Comparison of ENCODE assay signal across 9 cellular contexts in the genomic region with DNA sequence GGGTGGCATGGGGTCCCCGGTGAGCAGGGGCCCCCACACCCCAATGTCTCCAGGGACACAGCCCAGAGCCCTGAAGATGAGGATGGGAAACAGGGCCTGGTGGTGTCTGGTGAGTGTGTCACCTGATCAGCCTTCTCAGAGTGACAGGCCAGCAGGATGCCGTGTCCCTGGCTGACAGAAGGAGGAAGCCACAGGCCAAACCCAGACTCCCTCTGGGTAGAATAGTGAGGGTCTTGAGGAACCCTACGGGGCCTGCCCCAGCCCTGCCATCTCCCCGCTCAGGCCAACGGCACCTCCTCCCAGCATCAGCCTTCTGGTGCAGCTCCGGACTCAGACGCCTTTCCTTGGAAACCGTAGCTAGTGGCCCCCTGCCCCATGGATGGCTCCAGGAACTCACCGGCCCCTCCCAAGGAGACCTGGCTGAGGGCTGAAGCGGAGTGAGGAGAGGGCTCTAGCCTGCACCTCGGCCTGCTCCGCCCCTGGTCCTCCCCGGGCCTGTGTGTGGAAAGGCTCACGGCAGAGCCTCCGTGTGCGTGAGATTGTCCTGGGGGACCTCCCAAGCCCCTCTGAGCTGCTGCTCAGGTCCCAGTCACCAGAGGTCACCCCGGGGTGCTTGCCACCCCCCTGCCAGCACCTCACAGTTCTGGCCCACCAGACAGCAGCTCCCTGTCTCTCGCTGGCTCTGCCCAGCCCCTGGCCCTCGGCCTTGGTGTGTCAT. TPM values are rescaled to one million over a fixed set of nuclear protein-coding genes. Genes with fewer than 3 reads are reported as not detected.
DNase-seq lines count a peak whose midpoint lies in the region; ATAC-seq and TF ChIP-seq lines count a peak whose summit lies in the region.
"Had no signal": no experiment of that assay in that cellular context is flagged by ENCODE, and none has a peak within 500 bp of the region (broad histone marks: within the 10 kb centered on the region; RNA-seq: fewer than 3 reads in every experiment).

No MANE protein-coding gene starts in this region.

- no peak overlapping the region for H2AK5ac ChIP-seq in mesendoderm (ENCODE audit: low read length)

- no peak overlapping the region for H3K23ac ChIP-seq in mesendoderm (ENCODE audit: low read length)

- H2BK15ac ChIP-seq in mesendoderm (replicated peaks; ENCODE audit: low read depth), result no peak overlapping the region

- peak overlapping the region; percentile 72 for H3K27ac Mint-ChIP-seq in activated naive CD8-positive, alpha-beta T cell treated with anti-CD3 and anti-CD28 coated beads, Interleukin-2, amount 10 ng/mL, durations not matched to agents 7 days and 5 days

- H3K27ac ChIP-seq in breast epithelium (peak overlapping the region; percentile 82 to 98), mammary epithelial cell (ENCODE audit: insufficient read depth, low read depth, low read length) (no peak overlapping the region), mesendoderm (ENCODE audit: low read depth, low read length) (no peak overlapping the region), aorta (ENCODE audit: low read depth in 1 of 2, low read length in 2 of 2) (no peak overlapping the region)

- intact Hi-C loops in breast epithelium (cut with DNase I; ENCODE audit: low total_unique reads), result no loop called here
- intact Hi-C loops in mammary epithelial cell (cut with micrococcal nuclease), result no loop called here
- intact Hi-C loops in aorta (cut with DNase I), result no loop called here

- peaks cover 50 to 67% of the 10 kb centered on the region in 2 donors for H3K4me1 ChIP-seq in breast epithelium
- H3K4me1 ChIP-seq in mammary epithelial cell (ENCODE audit: insufficient read depth, low read length), result peaks cover 50% of the 10 kb centered on the region
- H3K4me1 ChIP-seq in mesendoderm (ENCODE audit: control insufficient read depth, low read depth, low read length), result no peaks in the 10 kb centered on the region
- H3K4me1 ChIP-seq in aorta (ENCODE audit: control insufficient read depth in 1 of 2, insufficient read depth in 2 of 2, low read length in 2 of 2), result no peaks in the 10 kb centered on the region

- H3K4me3 ChIP-seq in breast epithelium, result peak overlapping the region in 1 of 3 donors; percentile 55
- no peak overlapping the region for H3K4me3 ChIP-seq in mammary epithelial cell (replicated peaks in 1 of 3; ENCODE audit: insufficient read depth in 1 of 3, low read depth in 2 of 3, low read length in 3 of 3)
- H3K4me3 ChIP-seq in mesendoderm (ENCODE audit: low read length), result no peak overlapping the region
- H3K4me3 ChIP-seq in aorta (ENCODE audit: low read length in 2 of 2), result no peak overlapping the region

- CTCF ChIA-PET in mammary epithelial cell (lab: Charles Lee; ENCODE audit: low non-redundant PET), result no interaction called here

- 81% methylated on average over 7 of the region's 19 CpGs for WGBS in mammary epithelial cell (ENCODE audit: low coverage, missing lambda C conversion rate)
- no CpG with 5 or more reads among the region's 19 CpGs for WGBS in mesendoderm (ENCODE audit: extremely low coverage, insufficient coverage, low lambda C conversion rate)
- 87 to 90% methylated on average over 19 of the region's 19 CpGs for WGBS in aorta, 2 donors

- H3K27me3 Mint-ChIP-seq in activated naive CD8-positive, alpha-beta T cell treated with anti-CD3 and anti-CD28 coated beads, Interleukin-2, amount 10 ng/mL, durations not matched to agents 7 days and 5 days, result no peaks in the 10 kb centered on the region

- H3K4me3 Mint-ChIP-seq in activated naive CD8-positive, alpha-beta T cell treated with anti-CD3 and anti-CD28 coated beads, Interleukin-2, amount 10 ng/mL, durations not matched to agents 7 days and 5 days, result peak overlapping the region; percentile 39

- TF ChIP-seq CTCF in breast epithelium (IDR thresholded peaks at IDR 0.05) (peak in 1 of 3 donors; percentile 10), mammary epithelial cell (conservative IDR thresholded peaks at IDR 0.05 in 1 of 2, IDR thresholded peaks at IDR 0.05 in 1 of 2; ENCODE audit: extremely low read depth in 1 of 2, insufficient read depth in 1 of 2, low read depth in 1 of 2, low read length in 2 of 2) (no peak)

- no peaks in the 10 kb centered on the region for H3K9me3 Mint-ChIP-seq in activated naive CD8-positive, alpha-beta T cell treated with anti-CD3 and anti-CD28 coated beads, Interleukin-2, amount 10 ng/mL, durations not matched to agents 7 days and 5 days

- in situ Hi-C loops in mammary epithelial cell (cut with MboI; ENCODE audit: low sequenced_read_pairs in 2 of 2), result no loop called here

- no peak overlapping the region for H3K9ac ChIP-seq in mammary epithelial cell (ENCODE audit: insufficient read depth, low read length)
- H3K9ac ChIP-seq in mesendoderm (ENCODE audit: low read length), result no peak overlapping the region

- H3K9me3 ChIP-seq in breast epithelium, result no peaks in the 10 kb centered on the region
- H3K9me3 ChIP-seq in mammary epithelial cell (replicated peaks; ENCODE audit: insufficient read depth, low read length), result no peaks in the 10 kb centered on the region
- H3K9me3 ChIP-seq in aorta (ENCODE audit: control insufficient read depth, low read length), result no peaks in the 10 kb centered on the region

- no peak overlapping the region for H4K5ac ChIP-seq in mesendoderm (ENCODE audit: low read length)

- no peak for TF ChIP-seq POLR2A in breast epithelium (IDR thresholded peaks at IDR 0.05)

- no peak for DNase-seq in breast epithelium (ENCODE audit: low spot score in 2 of 2)
- no peak for DNase-seq in mammary epithelial cell
- DNase-seq in activated naive CD8-positive, alpha-beta T cell treated with anti-CD3 and anti-CD28 coated beads, Interleukin-2, amount 10 ng/mL, durations not matched to agents 7 days and 5 days, result no peak
- no peak for DNase-seq in mesendoderm
- peak; percentile 58 to 74 for DNase-seq in aorta
- DNase-seq in HK-2 (ENCODE audit: unreplicated experiment), result no peak
- DNase-seq in NCI-H146 (lab: John Stamatoyannopoulos, UW), result no peak
- DNase-seq: DMS79 treated with DMSO at 0.1 percent for 48 hours had no signal

- no peak overlapping the region for H2AFZ ChIP-seq in mammary epithelial cell (ENCODE audit: low read depth, low read length)

- peaks cover 3% of the 10 kb centered on the region for H4K20me1 ChIP-seq in mammary epithelial cell (ENCODE audit: insufficient read depth, low read length)

- no peak overlapping the region for H4K8ac ChIP-seq in mesendoderm (ENCODE audit: low read depth, low read length)

- no peak overlapping the region for H3K4ac ChIP-seq in mesendoderm (ENCODE audit: low read depth, low read length)

- no peak overlapping the region for H2BK120ac ChIP-seq in mesendoderm (ENCODE audit: low read depth, low read length)

- no peak overlapping the region for H3K18ac ChIP-seq in mesendoderm (ENCODE audit: low read length)

- no peaks in the 10 kb centered on the region for H3K36me3 ChIP-seq in breast epithelium
- H3K36me3 ChIP-seq in mammary epithelial cell (ENCODE audit: insufficient read depth, low read length), result no peaks in the 10 kb centered on the region
- no peaks in the 10 kb centered on the region for H3K36me3 ChIP-seq in mesendoderm (ENCODE audit: control insufficient read depth, insufficient read depth, low read length)
- no peaks in the 10 kb centered on the region for H3K36me3 ChIP-seq in aorta (ENCODE audit: control insufficient read depth in 1 of 2, insufficient read depth in 2 of 2, low read length in 1 of 2)

- no peaks in the 10 kb centered on the region for H3K79me1 ChIP-seq in mesendoderm (ENCODE audit: low read length)

- H3K4me1 Mint-ChIP-seq in activated naive CD8-positive, alpha-beta T cell treated with anti-CD3 and anti-CD28 coated beads, Interleukin-2, amount 10 ng/mL, durations not matched to agents 7 days and 5 days, result peaks cover 38% of the 10 kb centered on the region

- BruUV-seq in mammary epithelial cell (replicated peaks; lab: Mats Ljungman, UMichigan), result no TSS peak

- H3K4me2 ChIP-seq in mammary epithelial cell (ENCODE audit: insufficient read depth, low read depth, low read length) (no peak overlapping the region), mesendoderm (ENCODE audit: low read length) (no peak overlapping the region)

- H3K79me2 ChIP-seq in mammary epithelial cell (ENCODE audit: insufficient read depth, low read length) (peaks cover 74% of the 10 kb centered on the region), mesendoderm (ENCODE audit: control insufficient read depth, insufficient read depth, low read length) (no peaks in the 10 kb centered on the region)

- H3K36me3 Mint-ChIP-seq in activated naive CD8-positive, alpha-beta T cell treated with anti-CD3 and anti-CD28 coated beads, Interleukin-2, amount 10 ng/mL, durations not matched to agents 7 days and 5 days, result peaks cover 4% of the 10 kb centered on the region

- dilution Hi-C loops in mammary epithelial cell (cut with HindIII; ENCODE audit: low sequenced_read_pairs), result loop anchor here (5.0 kb wide), 4 partner anchors 38 to 102 kb away; no protein-coding TSS in a partner anchor

- no peak overlapping the region for H2BK5ac ChIP-seq in mesendoderm (ENCODE audit: low read length)

- POLR2A ChIA-PET in activated naive CD8-positive, alpha-beta T cell treated with anti-CD3 and anti-CD28 coated beads, Interleukin-2, amount 10 ng/mL, durations not matched to agents 7 days and 5 days (lab: Charles Lee), result interaction anchor here (1.1 to 4.4 kb wide), 6 partner anchors 19 to 84 kb away, joined by 3 to 22 read pairs (median 4); a partner anchor contains a TSS

- peak overlapping the region; percentile 2 for H3K56ac ChIP-seq in mesendoderm (ENCODE audit: low read length)

- H3K27me3 ChIP-seq in breast epithelium, result no peaks in the 10 kb centered on the region
- no peaks in the 10 kb centered on the region for H3K27me3 ChIP-seq in mammary epithelial cell (ENCODE audit: insufficient read depth, low read length)
- H3K27me3 ChIP-seq in mesendoderm (ENCODE audit: insufficient read depth, low read length, poor library complexity), result no peaks in the 10 kb centered on the region
- no peaks in the 10 kb centered on the region for H3K27me3 ChIP-seq in aorta (ENCODE audit: control insufficient read depth in 1 of 2, insufficient read depth in 2 of 2, low read length in 1 of 2)

- peak; percentile 54 for ATAC-seq in activated naive CD8-positive, alpha-beta T cell treated with anti-CD3 and anti-CD28 coated beads, Interleukin-2, amount 10 ng/mL, durations not matched to agents 7 days and 5 days (ENCODE audit: low read depth)
- ATAC-seq in aorta (ENCODE audit: low FRiP score) (no peak), HG03095 (IDR thresholded peaks at IDR 0.05; ENCODE audit: unreplicated experiment) (no peak)

RNA-seq across cellular contexts. Expression of a gene that starts 6.0 kb away (rescaled TPM):
- total RNA-seq in breast epithelium, result 10 to 100 TPM; 52.0 to 94.1 (median 79.3) TPM
- total RNA-seq in mammary epithelial cell, result 10 to 100 TPM; 15.2 to 19.9 TPM
- polyA plus RNA-seq in mammary epithelial cell, result 37.8 TPM
- 35.5 TPM for polyA minus RNA-seq in mammary epithelial cell
- total RNA-seq in activated naive CD8-positive, alpha-beta T cell treated with anti-CD3 and anti-CD28 coated beads, Interleukin-2, amount 10 ng/mL, durations not matched to agents 7 days and 5 days, result 100 to 1,000 TPM; 130 to 134 TPM
- 8.2 TPM for polyA plus RNA-seq in mesendoderm (2013, experiment 1 of 2)
- polyA plus RNA-seq in mesendoderm (2013, experiment 2 of 2), result 9.3 TPM
- 10 to 100 TPM; 32.7 to 61.2 TPM for total RNA-seq in aorta
- polyA plus RNA-seq in aorta, result 10 to 100 TPM; 19.4 to 20.0 TPM

RNA-seq across cellular contexts. Expression of a gene that starts 48.7 kb away (rescaled TPM):
- total RNA-seq in breast epithelium (10 to 100 TPM; 14.8 to 21.3 (median 15.0) TPM), mammary epithelial cell (1 to 10 TPM in 1 of 2 donors, under 1 TPM in 1; 0.83 to 1.7 TPM), aorta (10 to 100 TPM; 12.9 to 28.9 TPM)
- polyA plus RNA-seq in mammary epithelial cell (0.78 TPM), aorta (1 to 10 TPM; 2.8 to 5.5 TPM)
- polyA minus RNA-seq in mammary epithelial cell, result not detected
- 1 to 10 TPM; 4.0 to 4.5 TPM for total RNA-seq in activated naive CD8-positive, alpha-beta T cell treated with anti-CD3 and anti-CD28 coated beads, Interleukin-2, amount 10 ng/mL, durations not matched to agents 7 days and 5 days
- 3.3 TPM for polyA plus RNA-seq in mesendoderm (2013, experiment 1 of 2)
- 3.7 TPM for polyA plus RNA-seq in mesendoderm (2013, experiment 2 of 2)

RNA-seq across cellular contexts. Expression of a gene that starts 53.3 kb away (rescaled TPM):
- total RNA-seq in breast epithelium (under 1 TPM; 0.29 to 0.98 (median 0.32) TPM), mammary epithelial cell (1 to 10 TPM in 1 of 2 donors, under 1 TPM in 1; 0.50 to 2.6 TPM), aorta (1 to 10 TPM; 3.6 to 4.5 TPM)
- polyA plus RNA-seq in mammary epithelial cell (1.2 TPM), aorta (1 to 10 TPM; 1.5 to 3.9 TPM)
- polyA minus RNA-seq in mammary epithelial cell, result 1.3 TPM
- total RNA-seq in activated naive CD8-positive, alpha-beta T cell treated with anti-CD3 and anti-CD28 coated beads, Interleukin-2, amount 10 ng/mL, durations not matched to agents 7 days and 5 days, result 1 to 10 TPM; 1.4 to 2.3 TPM
- 1.3 TPM for polyA plus RNA-seq in mesendoderm (2013, experiment 1 of 2)
- polyA plus RNA-seq in mesendoderm (2013, experiment 2 of 2), result 1.4 TPM

Comparison
In these comparisons a context has a peak if more than half of its experiments do, and no peak if none do; other contexts are left out.
1. H3K27ac ChIP-seq: peak in breast epithelium (2 of 2); none in mammary epithelial cell (single experiment), mesendoderm (single experiment) and aorta (0 of 2).
2. DNase-seq: peak in aorta (2 of 2); none in breast epithelium (0 of 2), mammary epithelial cell (single experiment), activated naive CD8-positive, alpha-beta T cell treated with anti-CD3 and anti-CD28 coated beads, Interleukin-2, amount 10 ng/mL, durations not matched to agents 7 days and 5 days (single experiment), mesendoderm (single experiment), HK-2 (single experiment) and NCI-H146 (single experiment).